Comparison of ENCODE assay signal across 1 cellular context in genomic region chr11:125468852-125469251, GRCh38.
TF ChIP-seq lines count a peak whose summit lies in the region.

No MANE protein-coding gene starts in this region.

TF ChIP-seq in K562, 482 proteins besides CTCF, POLR2A, EP300 and RAD21 (continued from another document):
- TF ChIP-seq E2F8 (IDR thresholded peaks at IDR 0.05; ENCODE audit: low read depth, partially characterized antibody) = no peak
- TF ChIP-seq ZBTB49 (CRISPR knock-in tag; IDR thresholded peaks at IDR 0.05; ENCODE audit: borderline replicate concordance) = no peak
- TF ChIP-seq ZNF347 (CRISPR knock-in tag; IDR thresholded peaks at IDR 0.05; ENCODE audit: low read depth) = no peak
- TF ChIP-seq ELK1 (CRISPR knock-in tag; IDR thresholded peaks at IDR 0.05) = no peak
